In the genomic region with DNA sequence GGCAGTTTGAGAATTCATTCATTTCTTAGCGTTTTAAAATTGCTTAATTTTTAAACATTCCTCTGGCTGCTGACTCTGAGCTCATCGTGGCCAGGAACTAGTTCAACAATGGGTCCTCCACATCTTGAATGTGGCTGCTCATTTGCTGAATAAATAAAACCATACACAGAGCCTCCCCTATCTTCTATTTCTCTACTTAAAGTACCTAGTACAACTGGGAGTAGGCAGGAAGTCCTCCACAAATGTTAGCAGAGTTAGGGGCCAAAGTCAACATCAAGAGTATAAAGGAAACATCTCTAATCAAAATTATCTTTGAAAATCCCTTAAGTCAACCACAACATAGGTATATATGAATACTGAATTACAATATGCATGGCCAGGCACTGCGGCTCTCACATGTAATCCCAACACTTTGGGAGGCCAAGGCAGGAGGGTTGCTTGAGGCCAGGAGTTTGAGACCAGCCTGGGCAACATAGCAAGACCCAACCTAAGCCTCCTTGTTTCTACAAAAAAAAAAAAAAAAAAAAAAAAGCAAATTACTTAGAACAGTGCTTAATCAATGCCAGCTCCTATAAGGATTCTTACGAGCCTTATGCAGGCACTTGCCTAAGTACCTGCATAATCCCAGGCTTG, we compare ENCODE assay signal across 16 cellular contexts. TPM values are rescaled to one million over a fixed set of nuclear protein-coding genes. Genes with fewer than 3 reads are reported as not detected.
A peak's percentile ranks its signal among the peaks of the same experiment; 100 is the strongest.
DNase-seq lines count a peak whose midpoint lies in the region; ATAC-seq and TF ChIP-seq lines count a peak whose summit lies in the region.
"Had no signal": no experiment of that assay in that cellular context is flagged by ENCODE, and none has a peak within 500 bp of the region (broad histone marks: within the 10 kb centered on the region; RNA-seq: fewer than 3 reads in every experiment).

No MANE protein-coding gene starts in this region.

- ATAC-seq in mucosa of descending colon = peak; percentile 24
- ATAC-seq: naive thymus-derived CD8-positive, alpha-beta T cell had no signal

- DNase-seq in Caco-2 (no peak), mucosa of descending colon (no peak), GM19238 (ENCODE audit: insufficient read length, low spot score) (no peak), NOMO-1 treated with DMSO at 0.1 percent for 48 hours (lab: John Stamatoyannopoulos, UW; ENCODE audit: unreplicated experiment) (no peak), NCI-H69 (lab: John Stamatoyannopoulos, UW) (no peak), MG63 (no peak)
- DNase-seq: activated naive CD4-positive, alpha-beta T cell treated with Interleukin-2 at 50 U/mL for 16 hours; hypothalamus; Karpas-422; naive thymus-derived CD8-positive, alpha-beta T cell; Right ventricle myocardium superior had no signal

- intact Hi-C loops in Caco-2 (cut with micrococcal nuclease; ENCODE audit: unreplicated experiment) = loop anchor here (2.0 kb wide), 1 partner anchor 71 kb away; no protein-coding TSS in a partner anchor
- intact Hi-C loops in mucosa of descending colon (cut with DNase I, micrococcal nuclease) = no loop called here

- no TSS peak for BruUV-seq in Caco-2 (replicated peaks; lab: Mats Ljungman, UMichigan)

- H3K9me3 ChIP-seq in Caco-2 (no peaks in the 10 kb centered on the region), esophagus (ENCODE audit: control insufficient read depth in 2 of 2, insufficient read depth in 1 of 2, low read depth in 1 of 2, low read length in 1 of 2) (no peaks in the 10 kb centered on the region), mucosa of descending colon (no peaks in the 10 kb centered on the region), MG63 (no peaks in the 10 kb centered on the region)

- peak overlapping the region; percentile 66 for H3K27ac Mint-ChIP-seq in Caco-2 (ENCODE audit: unreplicated experiment)
- H3K27ac Mint-ChIP-seq: stimulated activated naive CD8-positive, alpha-beta T cell treated with anti-CD3 and anti-CD28 coated beads, Interleukin-15, Interleukin-2, amounts not matched to agents 100 ng/mL and 50 ng/mL, for 24 hours had no signal

- peaks cover 85% of the 10 kb centered on the region for H3K36me3 Mint-ChIP-seq in Caco-2 (ENCODE audit: insufficient read depth, unreplicated experiment)
- H3K36me3 Mint-ChIP-seq: naive thymus-derived CD8-positive, alpha-beta T cell had no signal

- peaks cover 7% of the 10 kb centered on the region for H3K36me3 ChIP-seq in Caco-2 (ENCODE audit: control insufficient read depth, insufficient read depth, low read length)
- peaks cover 10 to 16% of the 10 kb centered on the region in 2 donors for H3K36me3 ChIP-seq in esophagus (ENCODE audit: control insufficient read depth in 2 of 2, insufficient read depth in 2 of 2, low read length in 1 of 2)
- no peaks in the 10 kb centered on the region for H3K36me3 ChIP-seq in mucosa of descending colon (ENCODE audit: low read depth)
- no peaks in the 10 kb centered on the region for H3K36me3 ChIP-seq in MG63

- H3K4me3 ChIP-seq in Caco-2 (ENCODE audit: low read depth, low read length) (no peak overlapping the region), esophagus (ENCODE audit: low read depth in 1 of 2, low read length in 2 of 2) (no peak overlapping the region), mucosa of descending colon (no peak overlapping the region), MG63 (no peak overlapping the region)

- H3K27ac ChIP-seq in angular gyrus (ENCODE audit: low read depth, low read length) (peak overlapping the region; percentile 71), esophagus (ENCODE audit: low read depth in 2 of 2, low read length in 1 of 2) (peak overlapping the region; percentile 8 to 9)

- no peaks in the 10 kb centered on the region for H3K27me3 Mint-ChIP-seq in Caco-2 (ENCODE audit: insufficient read depth, unreplicated experiment)
- H3K27me3 Mint-ChIP-seq: naive thymus-derived CD8-positive, alpha-beta T cell; stimulated activated naive CD8-positive, alpha-beta T cell treated with anti-CD3 and anti-CD28 coated beads, Interleukin-15, Interleukin-2, amounts not matched to agents 100 ng/mL and 50 ng/mL, for 24 hours had no signal

- CTCF ChIA-PET in Caco-2 (lab: Charles Lee) = no interaction called here

- H3K4me1 Mint-ChIP-seq in Caco-2 (ENCODE audit: low read depth, unreplicated experiment) = peaks cover 6% of the 10 kb centered on the region

- no peaks in the 10 kb centered on the region for H3K9me3 Mint-ChIP-seq in Caco-2 (ENCODE audit: unreplicated experiment)
- H3K9me3 Mint-ChIP-seq: naive thymus-derived CD8-positive, alpha-beta T cell; stimulated activated naive CD8-positive, alpha-beta T cell treated with anti-CD3 and anti-CD28 coated beads, Interleukin-15, Interleukin-2, amounts not matched to agents 100 ng/mL and 50 ng/mL, for 24 hours had no signal

- H3K4me1 ChIP-seq in Caco-2 (peaks cover 11% of the 10 kb centered on the region), esophagus (ENCODE audit: control insufficient read depth in 2 of 2, insufficient read depth in 2 of 2, low read length in 1 of 2) (no peaks in the 10 kb centered on the region), mucosa of descending colon (ENCODE audit: low read depth) (peaks cover 20% of the 10 kb centered on the region)

- POLR2A ChIA-PET in Caco-2 (lab: Charles Lee) = no interaction called here

- no peak overlapping the region for H3K4me3 Mint-ChIP-seq in Caco-2 (ENCODE audit: unreplicated experiment)
- H3K4me3 Mint-ChIP-seq: naive thymus-derived CD8-positive, alpha-beta T cell; stimulated activated naive CD8-positive, alpha-beta T cell treated with anti-CD3 and anti-CD28 coated beads, Interleukin-15, Interleukin-2, amounts not matched to agents 100 ng/mL and 50 ng/mL, for 24 hours had no signal

- no peak for TF ChIP-seq CTCF in Caco-2 (IDR thresholded peaks at IDR 0.05; ENCODE audit: insufficient read depth in 1 of 2, low read depth in 1 of 2, low read length in 1 of 2, severe bottlenecking in 1 of 2, unreplicated experiment in 1 of 2)
- TF ChIP-seq CTCF in mucosa of descending colon (IDR thresholded peaks at IDR 0.05) = no peak

- WGBS in esophagus, 2 donors = 61 to 72% methylated on average over 4 of the region's 4 CpGs

- H3K27me3 ChIP-seq in Caco-2 (replicated peaks; ENCODE audit: control insufficient read depth, insufficient read depth, low read length) (no peaks in the 10 kb centered on the region), esophagus (ENCODE audit: control insufficient read depth in 1 of 2, insufficient read depth in 2 of 2, low read length in 2 of 2) (no peaks in the 10 kb centered on the region), MG63 (no peaks in the 10 kb centered on the region)

RNA-seq across cellular contexts. Expression of gene LMOD3, which starts 57.5 kb away (rescaled TPM):
- not detected in 2 replicates for total RNA-seq in Caco-2 (2022)
- polyA plus RNA-seq in esophagus = under 1 TPM; 0.06 to 0.19 TPM
- under 1 TPM in 2 of 3 donors, not detected in 1; 0.13 to 0.34 TPM for total RNA-seq in mucosa of descending colon
- total RNA-seq in MG63 (2014; rRNA removed; shearing (Covaris generic); ENCODE audit: low replicate concordance) = not detected in 2 replicates
- total RNA-seq: H4; naive thymus-derived CD8-positive, alpha-beta T cell; T-helper 2 cell treated with Interferon-gamma antibody and Interleukin-4, amounts not matched to agents 100 ng/mL and 5 ng/mL, for 36 hours had no signal
